24 cellular contexts compared by ENCODE assay signal in the genomic region with DNA sequence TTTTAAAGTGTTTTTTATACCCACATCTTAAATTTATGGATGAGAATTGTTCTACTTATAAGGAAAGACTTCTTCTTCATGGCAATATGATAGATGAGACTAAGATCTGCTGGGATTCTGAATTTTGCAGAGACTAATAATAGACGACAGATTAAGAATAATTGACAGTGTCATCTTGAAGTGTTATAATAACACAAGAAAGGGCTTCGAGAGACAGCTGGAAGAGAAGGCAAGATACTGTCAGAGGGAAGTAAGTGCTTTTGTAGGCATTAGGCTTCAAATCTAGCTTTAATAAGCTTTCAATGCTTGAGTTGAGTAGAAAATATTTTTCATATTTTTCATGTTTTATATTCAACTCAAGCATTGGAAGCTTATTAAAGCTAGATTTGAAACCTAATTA.
"Had no signal": no experiment of that assay in that cellular context is flagged by ENCODE, and none has a peak within 500 bp of the region (broad histone marks: within the 10 kb centered on the region; RNA-seq: fewer than 3 reads in every experiment).

No MANE protein-coding gene starts in this region.

- H3K9me3 ChIP-seq: stomach, suprapubic skin, testis, thoracic aorta, thyroid gland, tibial artery, tibial nerve, transverse colon, upper lobe of left lung, upper lobe of right lung, uterus, vagina had no signal

- DNase-seq: stimulated activated CD4-positive, alpha-beta T cell treated with anti-CD3 and anti-CD28 coated beads, Interleukin-2, amount 100 ng/mL, for 48 hours; stimulated activated CD4-positive, alpha-beta T cell treated with anti-CD3 and anti-CD28 coated beads, Interleukin-4, amount 100 ng/mL, for 1 hour; stimulated activated CD4-positive, alpha-beta T cell treated with anti-CD3 and anti-CD28 coated beads, Interleukin-4, amount 100 ng/mL, for 24 hours; stimulated activated CD4-positive, alpha-beta T cell treated with anti-CD3 and anti-CD28 coated beads, Interleukin-4, amount 100 ng/mL, for 4 hours; stimulated activated CD8-positive, alpha-beta memory T cell treated with anti-CD3 and anti-CD28 coated beads, Interleukin-4, amount 100 ng/mL, for 48 hours; stimulated activated naive B cell treated with anti-CD40 and anti-IgM and Interleukin-4, amounts not matched to agents 10 μg/mL and 1 μg/mL and 100 μg/mL, for 72 hours; stimulated activated naive CD4-positive, alpha-beta T cell; stimulated activated naive CD4-positive, alpha-beta T cell treated with Interleukin-2 at 50 U/mL for 16 hours; stimulated activated naive CD8-positive, alpha-beta T cell treated with anti-CD3 and anti-CD28 coated beads, Interleukin-15, amount 100 ng/mL, for 72 hours; stimulated activated naive CD8-positive, alpha-beta T cell treated with anti-CD3 and anti-CD28 coated beads, Interleukin-15, Interleukin-2, amounts not matched to agents 100 U/mL and 50 U/mL, for 24 hours; stomach; substantia nigra; testis; thyroid gland; tibial artery; transverse colon; trophoblast cell; upper lobe of left lung; upper lobe of right lung; uterus had no signal

- H3K4me3 ChIP-seq: stomach, suprapubic skin, testis, thoracic aorta, thyroid gland, tibial artery, tibial nerve, transverse colon, upper lobe of left lung, upper lobe of right lung, uterus, vagina had no signal

- H3K4me1 ChIP-seq: stomach, suprapubic skin, testis, thyroid gland, tibial artery, tibial nerve, transverse colon, upper lobe of left lung, upper lobe of right lung, uterus, vagina had no signal

- H3K27me3 ChIP-seq: stomach, suprapubic skin, testis, thyroid gland, tibial artery, tibial nerve, transverse colon, upper lobe of left lung, upper lobe of right lung, uterus, vagina had no signal

- H3K27ac ChIP-seq: stomach, suprapubic skin, testis, thoracic aorta, thyroid gland, tibial artery, tibial nerve, transverse colon, upper lobe of left lung, upper lobe of right lung, uterus, vagina had no signal

- H3K36me3 ChIP-seq: stomach, suprapubic skin, thoracic aorta, thyroid gland, tibial artery, tibial nerve, transverse colon, upper lobe of left lung, upper lobe of right lung, uterus, vagina had no signal
